Comparison of ENCODE assay signal across 27 cellular contexts in genomic region chr19:10317045-10317856, GRCh38. TPM values are rescaled to one million over a fixed set of nuclear protein-coding genes. Genes with fewer than 3 reads are reported as not detected.
A peak's percentile ranks its signal among the peaks of the same experiment; 100 is the strongest.
DNase-seq lines count a peak whose midpoint lies in the region; ATAC-seq, FAIRE-seq and TF ChIP-seq lines count a peak whose summit lies in the region.
"Had no signal": no experiment of that assay in that cellular context is flagged by ENCODE, and none has a peak within 500 bp of the region (broad histone marks: within the 10 kb centered on the region; RNA-seq: fewer than 3 reads in every experiment).

No MANE protein-coding gene starts in this region.

- in situ Hi-C loops in K562 (cut with MboI), result no loop called here

- H3K9me3 ChIP-seq in HEK293 (ENCODE audit: control insufficient read depth, insufficient read depth, low read depth, low read length), result no peaks in the 10 kb centered on the region
- H3K9me3 ChIP-seq in K562 (replicated peaks; ENCODE audit: control insufficient read depth, insufficient read depth, low read depth, low read length), result no peaks in the 10 kb centered on the region
- H3K9me3 ChIP-seq in osteoblast (ENCODE audit: low read depth, low read length), result no peaks in the 10 kb centered on the region
- no peaks in the 10 kb centered on the region for H3K9me3 ChIP-seq in vagina
- H3K9me3 ChIP-seq: ascending aorta, MG63, psoas muscle, tibial nerve had no signal

- CTCF ChIA-PET in HEK293 (lab: Yijun Ruan, JAX) (interaction anchor here (0.6 to 1.1 kb wide), 3 partner anchors 18 to 71 kb away, joined by 3 to 6 read pairs (median 4); no protein-coding TSS in a partner anchor), K562 (lab: Yijun Ruan, JAX; ENCODE audit: low intra/inter-chr PET ratio) (no interaction called here)

- H4K20me1 ChIP-seq in K562 (replicated peaks; ENCODE audit: control insufficient read depth, insufficient read depth, low read length) (0 out of 2 replicates have a peak, but pooled peaks cover 8% of the 10 kb centered on the region), osteoblast (ENCODE audit: insufficient read depth, low read length) (peaks cover 2% of the 10 kb centered on the region)

- peaks cover 29% of the 10 kb centered on the region for H3K36me3 Mint-ChIP-seq in activated T-cell treated with anti-CD3 and anti-CD28 coated beads, Interleukin-2, amount 50 U/mL, for 4 hours (ENCODE audit: insufficient read depth)
- H3K36me3 Mint-ChIP-seq in activated T-cell treated with anti-CD3 and anti-CD28 coated beads, Interleukin-2, amount 50 U/mL, for 72 hours (ENCODE audit: insufficient read depth in 2 of 2), result peaks cover 8 to 10% of the 10 kb centered on the region in 2 donors

- H3K27me3 Mint-ChIP-seq in activated T-cell treated with anti-CD3 and anti-CD28 coated beads, Interleukin-2, amount 50 U/mL, for 4 hours (ENCODE audit: low read depth), result no peaks in the 10 kb centered on the region
- H3K27me3 Mint-ChIP-seq in activated T-cell treated with anti-CD3 and anti-CD28 coated beads, Interleukin-2, amount 50 U/mL, for 72 hours (ENCODE audit: low read depth), result no peaks in the 10 kb centered on the region
- H3K27me3 Mint-ChIP-seq: activated naive CD8-positive, alpha-beta T cell treated with anti-CD3 and anti-CD28 coated beads, Interleukin-2, amount 10 ng/mL, durations not matched to agents 7 days and 5 days; memory B cell had no signal

- H3K4me1 ChIP-seq in HEK293 (ENCODE audit: control insufficient read depth, insufficient read depth, low read length) (peaks cover 3% of the 10 kb centered on the region), K562 (replicated peaks in 1 of 2; ENCODE audit: control insufficient read depth in 2 of 2, insufficient read depth in 2 of 2, low read length in 2 of 2) (peaks cover 16 to 56% of the 10 kb centered on the region in 2 experiments), osteoblast (ENCODE audit: insufficient read depth, low read length) (no peaks in the 10 kb centered on the region), vagina (peaks cover 16% of the 10 kb centered on the region)

- no peak for ATAC-seq in activated T-cell treated with anti-CD3 and anti-CD28 coated beads, Interleukin-2, amount 50 U/mL, for 4 hours
- no peak for ATAC-seq in activated T-cell treated with anti-CD3 and anti-CD28 coated beads, Interleukin-2, amount 50 U/mL, for 72 hours (replicated peaks in 1 of 2)
- ATAC-seq in K562, result no peak
- ATAC-seq: psoas muscle had no signal

- TF ChIP-seq EP300 in K562 (IDR thresholded peaks at IDR 0.05; ENCODE audit: low read length), result no peak

- no peak for TF ChIP-seq RAD21 in K562 (CRISPR knock-in tag; conservative IDR thresholded peaks at IDR 0.05 in 1 of 2, IDR thresholded peaks at IDR 0.05 in 1 of 2)

- WGBS in K562 (ENCODE audit: insufficient coverage, low coverage, missing lambda C conversion rate), result 80% methylated on average over 16 of the region's 29 CpGs

- H3K9me1 ChIP-seq in K562 (ENCODE audit: control insufficient read depth, insufficient read depth, low read length), result no peaks in the 10 kb centered on the region

- no peaks in the 10 kb centered on the region for H3K9me3 Mint-ChIP-seq in activated T-cell treated with anti-CD3 and anti-CD28 coated beads, Interleukin-2, amount 50 U/mL, for 4 hours
- H3K9me3 Mint-ChIP-seq in activated T-cell treated with anti-CD3 and anti-CD28 coated beads, Interleukin-2, amount 50 U/mL, for 72 hours, result no peaks in the 10 kb centered on the region
- H3K9me3 Mint-ChIP-seq: activated naive CD8-positive, alpha-beta T cell treated with anti-CD3 and anti-CD28 coated beads, Interleukin-2, amount 10 ng/mL, durations not matched to agents 7 days and 5 days; HFFc6; memory B cell had no signal

- DNase-seq in activated T-cell treated with anti-CD3 and anti-CD28 coated beads, Interleukin-2, amount 50 U/mL, for 4 hours, result no peak
- DNase-seq in activated T-cell treated with anti-CD3 and anti-CD28 coated beads, Interleukin-2, amount 50 U/mL, for 72 hours, result no peak
- DNase-seq in K562 (ENCODE audit: extremely low read depth in 1 of 4, low spot score in 3 of 4), result no peak
- DNase-seq in osteoblast (ENCODE audit: insufficient read length, low spot score, missing footprints), result peak; percentile 74
- DNase-seq in SKM-1 (lab: John Stamatoyannopoulos, UW; ENCODE audit: unreplicated experiment), result no peak
- no peak for DNase-seq in vagina (ENCODE audit: extremely low spot score in 2 of 2)
- no peak for DNase-seq in Ammon's horn (ENCODE audit: low spot score)
- DNase-seq: activated CD4-positive, alpha-beta T cell treated with anti-CD3 and anti-CD28 coated beads for 1 hour; activated CD8-positive, alpha-beta memory T cell treated with anti-CD3 and anti-CD28 coated beads for 24 hours; activated gamma-delta T cell; activated naive CD8-positive, alpha-beta T cell treated with anti-CD3 and anti-CD28 coated beads, Interleukin-2, amount 10 ng/mL, durations not matched to agents 7 days and 5 days; COR-L47; cortex of kidney; DMS79; erythroblast; HFFc6; KG1; MG63; NCI-H187; NCI-H2171 treated with DMSO at 0.1 percent for 48 hours; NCI-H510A treated with DMSO at 0.1 percent for 48 hours; psoas muscle; stimulated activated CD8-positive, alpha-beta memory T cell treated with anti-CD3 and anti-CD28 coated beads, Interleukin-4, amount 100 ng/mL, for 48 hours had no signal

- TF ChIP-seq CTCF in HEK293 (tag by site-specific recombination; IDR thresholded peaks at IDR 0.05) (no peak), K562 (IDR thresholded peaks at IDR 0.05 in 2 of 3, conservative IDR thresholded peaks at IDR 0.05 in 1 of 3; ENCODE audit: insufficient read depth in 2 of 3, low read depth in 1 of 3, low read length in 3 of 3) (no peak), osteoblast (IDR thresholded peaks at IDR 0.05; ENCODE audit: extremely low read depth, low read depth, low read length) (no peak), vagina (IDR thresholded peaks at IDR 0.05) (no peak)

- H3K9ac ChIP-seq in K562 (ENCODE audit: insufficient read depth in 1 of 2, low read depth in 2 of 2, low read length in 2 of 2), result peak overlapping the region in 1 of 2 experiments; percentile 96; a peak in 1 of 4 replicates

- H3K4me3 ChIP-seq in HEK293 (ENCODE audit: low read depth, low read length), result no peak overlapping the region
- no peak overlapping the region for H3K4me3 ChIP-seq in K562
- H3K4me3 ChIP-seq in osteoblast (ENCODE audit: insufficient read depth, low read length), result no peak overlapping the region
- no peak overlapping the region for H3K4me3 ChIP-seq in vagina
- H3K4me3 ChIP-seq: MG63, psoas muscle, tibial nerve had no signal

- FAIRE-seq in K562 (lab: Jason Lieb, UNC), result no peak

- H3K79me2 ChIP-seq in K562 (ENCODE audit: control insufficient read depth, insufficient read depth, low read length) (peaks cover 23% of the 10 kb centered on the region), osteoblast (ENCODE audit: insufficient read depth, low read length) (peaks cover 14% of the 10 kb centered on the region)

- H3K4me3 Mint-ChIP-seq in activated T-cell treated with anti-CD3 and anti-CD28 coated beads, Interleukin-2, amount 50 U/mL, for 4 hours, result peak overlapping the region; percentile 16
- H3K4me3 Mint-ChIP-seq in activated T-cell treated with anti-CD3 and anti-CD28 coated beads, Interleukin-2, amount 50 U/mL, for 72 hours, result no peak overlapping the region

- no peak overlapping the region for H3K27ac Mint-ChIP-seq in activated T-cell treated with anti-CD3 and anti-CD28 coated beads, Interleukin-2, amount 50 U/mL, for 72 hours
- H3K27ac Mint-ChIP-seq: HFFc6 had no signal

- POLR2A ChIA-PET in HEK293 (lab: Yijun Ruan, JAX), result interaction anchor here (0.7 to 1.6 kb wide), 6 partner anchors 16 to 206 kb away, joined by 3 to 6 read pairs (median 4); partner anchors contain the start of genes ICAM5, P2RY11, RAVER1 and TYK2
- POLR2A ChIA-PET in K562 (lab: Yijun Ruan, JAX), result interaction anchor here (0.6 to 3.3 kb wide), 5 partner anchors 8 to 47 kb away, joined by 3 to 19 read pairs (median 7); partner anchors contain the start of genes ICAM1 and RAVER1

- H3K36me3 ChIP-seq in HEK293 (ENCODE audit: control insufficient read depth in 2 of 2, insufficient read depth in 1 of 2, low read length in 2 of 2) (peaks cover 13 to 69% of the 10 kb centered on the region in 2 experiments; a peak in 2 of 3 replicates), K562 (ENCODE audit: control insufficient read depth, insufficient read depth, low read length) (peaks cover 73% of the 10 kb centered on the region; the same call in 2 of the 3 replicates), osteoblast (ENCODE audit: insufficient read depth, low read length) (peaks cover 40% of the 10 kb centered on the region), vagina (peaks cover 0 to 42% of the 10 kb centered on the region in 2 donors)

- H3K4me1 Mint-ChIP-seq in activated T-cell treated with anti-CD3 and anti-CD28 coated beads, Interleukin-2, amount 50 U/mL, for 4 hours (ENCODE audit: low read depth), result peaks cover 11% of the 10 kb centered on the region
- H3K4me1 Mint-ChIP-seq in activated T-cell treated with anti-CD3 and anti-CD28 coated beads, Interleukin-2, amount 50 U/mL, for 72 hours (ENCODE audit: low read depth), result peaks cover 27% of the 10 kb centered on the region

- TF ChIP-seq POLR2A in K562 (conservative IDR thresholded peaks at IDR 0.05) (no peak), vagina (IDR thresholded peaks at IDR 0.05) (no peak)

- H2AFZ ChIP-seq in K562 (ENCODE audit: low read depth, low read length), result no peak overlapping the region
- H2AFZ ChIP-seq in osteoblast (ENCODE audit: low read length), result no peak overlapping the region

- no TSS peak for BruUV-seq in K562 (replicated peaks; lab: Mats Ljungman, UMichigan)

- no peak overlapping the region; the same call in 1 of the 2 replicates for H3K27ac ChIP-seq in HEK293 (ENCODE audit: extremely low read depth, low read depth, low read length)
- no peak overlapping the region for H3K27ac ChIP-seq in K562 (ENCODE audit: extremely low read depth, low read depth, low read length)
- no peak overlapping the region for H3K27ac ChIP-seq in osteoblast (ENCODE audit: low read depth, low read length)
- no peak overlapping the region for H3K27ac ChIP-seq in vagina
- H3K27ac ChIP-seq: ascending aorta, psoas muscle, tibial nerve had no signal

- H3K4me2 ChIP-seq in K562 (ENCODE audit: insufficient read depth, low read length) (no peak overlapping the region), osteoblast (ENCODE audit: insufficient read depth, low read length) (no peak overlapping the region)

- H3K27me3 ChIP-seq in K562 (ENCODE audit: control insufficient read depth in 2 of 2, insufficient read depth in 2 of 2, low read length in 2 of 2) (no peaks in the 10 kb centered on the region), osteoblast (ENCODE audit: insufficient read depth, low read length) (no peaks in the 10 kb centered on the region), vagina (no peaks in the 10 kb centered on the region)
- H3K27me3 ChIP-seq: ascending aorta, MG63, tibial nerve had no signal

- intact Hi-C loops in K562 (cut with micrococcal nuclease) (no loop called here), vagina (cut with DNase I) (no loop called here)

RNA-seq across cellular contexts. Expression of gene FDX2, which starts 1.4 kb away (rescaled TPM):
- 10 to 100 TPM; 32.5 to 43.0 (median 38.3) TPM for total RNA-seq in activated T-cell treated with anti-CD3 and anti-CD28 coated beads, Interleukin-2, amount 50 U/mL, for 4 hours
- total RNA-seq in activated T-cell treated with anti-CD3 and anti-CD28 coated beads, Interleukin-2, amount 50 U/mL, for 72 hours, result 10 to 100 TPM; 13.0 to 16.3 TPM
- total RNA-seq in K562 (2011; cell fraction: chromatin; rRNA removed; ENCODE audit: low replicate concordance), result 10.6 and 53.0 TPM in 2 replicates
- 44.7 and 46.7 TPM in 2 replicates for total RNA-seq in K562 (2011; cell fraction: nucleolus; rRNA removed)
- total RNA-seq in K562 (2011; cell fraction: nucleoplasm; rRNA removed), result 24.2 and 28.0 TPM in 2 replicates
- total RNA-seq in K562 (2014; rRNA removed) (47.0 and 59.4 TPM in 2 replicates), K562 (2014; rRNA removed; fragmentation: Illumina TruSeq; extraction: Trizol) (9.7 and 15.9 TPM in 2 replicates), K562 (2015; rRNA removed; fragmentation: Illumina TruSeq; extraction: Trizol) (28.9 and 29.7 TPM in 2 replicates), K562 (2021) (34.8 and 36.8 TPM in 2 replicates), osteoblast (14.7 and 17.7 TPM in 2 replicates), vagina (25.0 TPM)
- polyA plus RNA-seq in K562 (2011; rRNA removed) (22.3 and 33.3 TPM in 2 replicates), K562 (2014; fragmentation: Illumina TruSeq; extraction: Trizol) (47.2 and 55.3 TPM in 2 replicates), K562 (2014; fragmentation: Nextera tagmentation; extraction: Ambion mirVana) (1 to 10 TPM; 2.5 to 5.8 TPM), K562 (2014; rRNA removed) (49.2 and 49.8 TPM in 2 replicates)
- 47.1 and 82.4 TPM in 2 replicates for polyA plus RNA-seq in K562 (2011; cell fraction: cytosol; rRNA removed)
- 33.5 and 61.9 TPM in 2 replicates for polyA plus RNA-seq in K562 (2011; cell fraction: nucleus; rRNA removed)
- polyA plus RNA-seq in K562 (2012), result 27.6 and 42.2 TPM in 2 replicates
- polyA minus RNA-seq in K562 (2011; rRNA and poly(A)+ RNA removed), result 4.9 and 9.2 TPM in 2 replicates
- 14.3 and 14.5 TPM in 2 replicates for polyA minus RNA-seq in K562 (2011; cell fraction: cytosol; rRNA and poly(A)+ RNA removed)
- polyA minus RNA-seq in K562 (2011; cell fraction: nucleus; rRNA and poly(A)+ RNA removed), result 5.3 and 9.6 TPM in 2 replicates

RNA-seq across cellular contexts. Expression of gene ZGLP1, which starts 7.6 kb away (rescaled TPM):
- 10 to 100 TPM in 1 of 3 donors, 1 to 10 TPM in 2; 6.9 to 10.1 (median 9.3) TPM for total RNA-seq in activated T-cell treated with anti-CD3 and anti-CD28 coated beads, Interleukin-2, amount 50 U/mL, for 4 hours
- 1 to 10 TPM; 5.9 TPM for total RNA-seq in activated T-cell treated with anti-CD3 and anti-CD28 coated beads, Interleukin-2, amount 50 U/mL, for 72 hours
- 4.3 and 14.7 TPM in 2 replicates for total RNA-seq in K562 (2011; cell fraction: chromatin; rRNA removed; ENCODE audit: low replicate concordance)
- total RNA-seq in K562 (2011; cell fraction: nucleolus; rRNA removed), result 8.3 and 10.8 TPM in 2 replicates
- total RNA-seq in K562 (2011; cell fraction: nucleoplasm; rRNA removed), result 5.3 and 6.4 TPM in 2 replicates
- total RNA-seq in K562 (2014; rRNA removed), result 2.7 and 3.0 TPM in 2 replicates
- 0.64 and 0.69 TPM in 2 replicates for total RNA-seq in K562 (2014; rRNA removed; fragmentation: Illumina TruSeq; extraction: Trizol)
- 2.7 and 2.9 TPM in 2 replicates for total RNA-seq in K562 (2015; rRNA removed; fragmentation: Illumina TruSeq; extraction: Trizol)
- total RNA-seq in K562 (2021), result 3.3 and 5.8 TPM in 2 replicates
- polyA plus RNA-seq in K562 (2011; rRNA removed), result 2.2 and 3.2 TPM in 2 replicates
- 2.2 and 3.4 TPM in 2 replicates for polyA plus RNA-seq in K562 (2011; cell fraction: cytosol; rRNA removed)
- 9.0 and 17.2 TPM in 2 replicates for polyA plus RNA-seq in K562 (2011; cell fraction: nucleus; rRNA removed)
- 3.3 and 8.0 TPM in 2 replicates for polyA plus RNA-seq in K562 (2012)
- polyA plus RNA-seq in K562 (2014; fragmentation: Illumina TruSeq; extraction: Trizol), result 1.5 and 1.9 TPM in 2 replicates
- polyA plus RNA-seq in K562 (2014; fragmentation: Nextera tagmentation; extraction: Ambion mirVana), result under 1 TPM; 0.24 to 0.56 TPM
- polyA plus RNA-seq in K562 (2014; rRNA removed), result 4.5 and 5.1 TPM in 2 replicates
- 0.18 and 0.39 TPM in 2 replicates for polyA minus RNA-seq in K562 (2011; rRNA and poly(A)+ RNA removed)
- polyA minus RNA-seq in K562 (2011; cell fraction: cytosol; rRNA and poly(A)+ RNA removed), result 1.0 and 2.0 TPM in 2 replicates
- polyA minus RNA-seq in K562 (2011; cell fraction: nucleus; rRNA and poly(A)+ RNA removed), result 1.1 and 1.3 TPM in 2 replicates
- total RNA-seq in osteoblast, result 0.59 and 0.72 TPM in 2 replicates
- total RNA-seq in vagina, result 5.2 TPM
- total RNA-seq: ascending aorta had no signal

RNA-seq across cellular contexts. Expression of gene RAVER1, which starts 16.1 kb away (rescaled TPM):
- 100 to 1,000 TPM; 135 to 143 (median 135) TPM for total RNA-seq in activated T-cell treated with anti-CD3 and anti-CD28 coated beads, Interleukin-2, amount 50 U/mL, for 4 hours
- total RNA-seq in activated T-cell treated with anti-CD3 and anti-CD28 coated beads, Interleukin-2, amount 50 U/mL, for 72 hours, result 10 to 100 TPM; 60.2 to 68.3 TPM
- 30.5 and 66.0 TPM in 2 replicates for total RNA-seq in K562 (2011; cell fraction: chromatin; rRNA removed; ENCODE audit: low replicate concordance)
- total RNA-seq in K562 (2011; cell fraction: nucleolus; rRNA removed), result 39.2 and 46.7 TPM in 2 replicates
- total RNA-seq in K562 (2011; cell fraction: nucleoplasm; rRNA removed), result 28.3 and 42.4 TPM in 2 replicates
- total RNA-seq in K562 (2014; rRNA removed) (30.1 and 45.1 TPM in 2 replicates), K562 (2014; rRNA removed; fragmentation: Illumina TruSeq; extraction: Trizol) (2.3 and 2.8 TPM in 2 replicates), K562 (2015; rRNA removed; fragmentation: Illumina TruSeq; extraction: Trizol) (7.0 and 9.3 TPM in 2 replicates), K562 (2021) (112 and 113 TPM in 2 replicates), osteoblast (8.0 TPM in 2 replicates), vagina (25.5 TPM)
- polyA plus RNA-seq in K562 (2011; rRNA removed) (2.4 and 4.9 TPM in 2 replicates), K562 (2014; fragmentation: Illumina TruSeq; extraction: Trizol) (9.3 and 36.7 TPM in 2 replicates), K562 (2014; fragmentation: Nextera tagmentation; extraction: Ambion mirVana) (under 1 TPM; 0.06 to 0.08 TPM), K562 (2014; rRNA removed) (24.6 and 29.2 TPM in 2 replicates)
- polyA plus RNA-seq in K562 (2011; cell fraction: cytosol; rRNA removed), result 3.4 and 9.5 TPM in 2 replicates
- 22.5 and 41.1 TPM in 2 replicates for polyA plus RNA-seq in K562 (2011; cell fraction: nucleus; rRNA removed)
- polyA plus RNA-seq in K562 (2012), result 39.6 and 39.8 TPM in 2 replicates
- polyA minus RNA-seq in K562 (2011; rRNA and poly(A)+ RNA removed), result 5.8 and 8.6 TPM in 2 replicates
- polyA minus RNA-seq in K562 (2011; cell fraction: cytosol; rRNA and poly(A)+ RNA removed), result 41.5 and 55.1 TPM in 2 replicates
- 14.7 and 15.3 TPM in 2 replicates for polyA minus RNA-seq in K562 (2011; cell fraction: nucleus; rRNA and poly(A)+ RNA removed)

RNA-seq across cellular contexts. Expression of gene ICAM3, which starts 22.2 kb away (rescaled TPM):
- total RNA-seq in activated T-cell treated with anti-CD3 and anti-CD28 coated beads, Interleukin-2, amount 50 U/mL, for 4 hours, result 10 to 100 TPM; 60.2 to 62.3 (median 62.2) TPM
- total RNA-seq in activated T-cell treated with anti-CD3 and anti-CD28 coated beads, Interleukin-2, amount 50 U/mL, for 72 hours, result 100 to 1,000 TPM; 163 to 183 TPM
- 3.1 and 13.6 TPM in 2 replicates for total RNA-seq in K562 (2011; cell fraction: chromatin; rRNA removed; ENCODE audit: low replicate concordance)
- total RNA-seq in K562 (2011; cell fraction: nucleolus; rRNA removed), result 13.3 and 15.5 TPM in 2 replicates
- 8.9 and 10.7 TPM in 2 replicates for total RNA-seq in K562 (2011; cell fraction: nucleoplasm; rRNA removed)
- total RNA-seq in K562 (2014; rRNA removed), result 28.6 and 33.1 TPM in 2 replicates
- 12.0 and 21.3 TPM in 2 replicates for total RNA-seq in K562 (2014; rRNA removed; fragmentation: Illumina TruSeq; extraction: Trizol)
- 27.8 TPM in 2 replicates for total RNA-seq in K562 (2015; rRNA removed; fragmentation: Illumina TruSeq; extraction: Trizol)
- 39.5 and 42.2 TPM in 2 replicates for total RNA-seq in K562 (2021)
- polyA plus RNA-seq in K562 (2011; rRNA removed), result 24.2 and 25.2 TPM in 2 replicates
- polyA plus RNA-seq in K562 (2011; cell fraction: cytosol; rRNA removed), result 24.7 and 48.2 TPM in 2 replicates
- polyA plus RNA-seq in K562 (2011; cell fraction: nucleus; rRNA removed), result 13.6 and 14.4 TPM in 2 replicates
- polyA plus RNA-seq in K562 (2012), result 15.9 and 42.8 TPM in 2 replicates
- polyA plus RNA-seq in K562 (2014; fragmentation: Illumina TruSeq; extraction: Trizol), result 21.4 and 22.2 TPM in 2 replicates
- 10 to 100 TPM in 1 of 2 experiments, 1 to 10 TPM in 1; 6.5 to 10.8 TPM for polyA plus RNA-seq in K562 (2014; fragmentation: Nextera tagmentation; extraction: Ambion mirVana)
- polyA plus RNA-seq in K562 (2014; rRNA removed), result 29.7 and 31.1 TPM in 2 replicates
- polyA minus RNA-seq in K562 (2011; rRNA and poly(A)+ RNA removed), result 8.3 and 11.0 TPM in 2 replicates
- 18.0 and 18.9 TPM in 2 replicates for polyA minus RNA-seq in K562 (2011; cell fraction: cytosol; rRNA and poly(A)+ RNA removed)
- 4.7 and 5.1 TPM in 2 replicates for polyA minus RNA-seq in K562 (2011; cell fraction: nucleus; rRNA and poly(A)+ RNA removed)
- 3.2 and 3.6 TPM in 2 replicates for total RNA-seq in osteoblast
- 7.9 TPM for total RNA-seq in vagina

RNA-seq across cellular contexts. Expression of gene ICAM5, which starts 27.5 kb away (rescaled TPM):
- 1 to 10 TPM; 3.1 to 4.3 (median 3.1) TPM for total RNA-seq in activated T-cell treated with anti-CD3 and anti-CD28 coated beads, Interleukin-2, amount 50 U/mL, for 4 hours
- total RNA-seq in activated T-cell treated with anti-CD3 and anti-CD28 coated beads, Interleukin-2, amount 50 U/mL, for 72 hours, result 1 to 10 TPM; 3.1 to 3.8 TPM
- total RNA-seq in K562 (2011; cell fraction: chromatin; rRNA removed; ENCODE audit: low replicate concordance), result 152 and 610 TPM in 2 replicates
- total RNA-seq in K562 (2011; cell fraction: nucleolus; rRNA removed), result 442 and 477 TPM in 2 replicates
- 261 and 266 TPM in 2 replicates for total RNA-seq in K562 (2011; cell fraction: nucleoplasm; rRNA removed)
- total RNA-seq in K562 (2014; rRNA removed), result 39.7 TPM in 2 replicates
- total RNA-seq in K562 (2014; rRNA removed; fragmentation: Illumina TruSeq; extraction: Trizol), result 1.7 and 3.7 TPM in 2 replicates
- total RNA-seq in K562 (2015; rRNA removed; fragmentation: Illumina TruSeq; extraction: Trizol), result 13.7 and 16.6 TPM in 2 replicates
- 69.7 and 89.5 TPM in 2 replicates for total RNA-seq in K562 (2021)
- polyA plus RNA-seq in K562 (2011; rRNA removed), result 29.9 and 58.7 TPM in 2 replicates
- polyA plus RNA-seq in K562 (2011; cell fraction: cytosol; rRNA removed), result 50.3 and 80.3 TPM in 2 replicates
- polyA plus RNA-seq in K562 (2011; cell fraction: nucleus; rRNA removed), result 748 and 1,281 TPM in 2 replicates
- polyA plus RNA-seq in K562 (2012), result 45.0 and 59.7 TPM in 2 replicates
- polyA plus RNA-seq in K562 (2014; fragmentation: Illumina TruSeq; extraction: Trizol), result 12.1 and 29.4 TPM in 2 replicates
- polyA plus RNA-seq in K562 (2014; fragmentation: Nextera tagmentation; extraction: Ambion mirVana), result under 1 TPM; 0.10 to 0.11 TPM
- polyA plus RNA-seq in K562 (2014; rRNA removed), result 97.4 and 114 TPM in 2 replicates
- 4.9 and 6.5 TPM in 2 replicates for polyA minus RNA-seq in K562 (2011; rRNA and poly(A)+ RNA removed)
- polyA minus RNA-seq in K562 (2011; cell fraction: cytosol; rRNA and poly(A)+ RNA removed), result 19.6 and 29.4 TPM in 2 replicates
- polyA minus RNA-seq in K562 (2011; cell fraction: nucleus; rRNA and poly(A)+ RNA removed), result 91.7 and 98.6 TPM in 2 replicates
- under 0.01 TPM in 1 of 2 replicates, not detected in the other for total RNA-seq in osteoblast
- 2.0 TPM for total RNA-seq in vagina
